In the genomic region with DNA sequence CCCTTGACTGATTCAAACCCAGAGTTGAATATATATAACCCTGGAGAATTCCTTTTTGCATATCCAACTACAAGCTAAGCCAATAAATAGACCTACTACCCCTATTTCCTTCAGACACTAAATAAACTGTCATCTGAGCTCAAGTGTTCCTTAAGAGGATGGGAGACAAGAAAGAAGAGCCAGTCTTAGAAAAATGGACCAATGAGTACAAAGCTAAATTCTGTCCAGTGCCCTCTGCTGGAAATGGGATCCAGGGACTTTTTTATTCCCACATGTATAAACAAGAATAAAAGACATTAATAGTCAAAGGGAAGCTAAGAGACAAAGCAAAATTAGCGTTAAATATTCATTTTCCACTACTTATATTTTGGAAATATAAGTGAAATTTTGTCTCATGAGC, we compare ENCODE assay signal across 8 cellular contexts. TPM values are rescaled to one million over a fixed set of nuclear protein-coding genes. Genes with fewer than 3 reads are reported as not detected.
A peak's percentile ranks its signal among the peaks of the same experiment; 100 is the strongest.
DNase-seq lines count a peak whose midpoint lies in the region; ATAC-seq, FAIRE-seq and TF ChIP-seq lines count a peak whose summit lies in the region.

No MANE protein-coding gene starts in this region.

- H3F3A ChIP-seq in Loucy (ENCODE audit: low read depth), result peaks cover 15% of the 10 kb centered on the region; the same call in 1 of the 2 replicates

- TF ChIP-seq POLR2A in lower leg skin (IDR thresholded peaks at IDR 0.05), result no peak

- intact Hi-C loops in lower leg skin (cut with DNase I; ENCODE audit: low total_unique reads), result no loop called here

- no peak overlapping the region for H2AFZ ChIP-seq in Loucy (ENCODE audit: low read length)

- peak overlapping the region; percentile 42 to 77 for H3K27ac Mint-ChIP-seq in natural killer cell treated with Interleukin-12 subunit alpha and Interleukin-12 subunit beta and Interleukin-15 and Interleukin-18, amount 100 ng/mL, for 72 hours

- H3K36me3 Mint-ChIP-seq in natural killer cell treated with Interleukin-12 subunit alpha and Interleukin-12 subunit beta and Interleukin-15 and Interleukin-18, amount 100 ng/mL, for 72 hours, result peaks cover 68% of the 10 kb centered on the region

- no peaks in the 10 kb centered on the region for H3K9me3 ChIP-seq in Loucy (ENCODE audit: insufficient read depth, low read depth, low read length)

- no peak for DNase-seq in D721Med (ENCODE audit: insufficient read length, low spot score)
- DNase-seq in bronchial epithelial cell (ENCODE audit: low read depth), result peak; percentile 40
- no peak for DNase-seq in natural killer cell treated with Interleukin-12 subunit alpha and Interleukin-12 subunit beta and Interleukin-15 and Interleukin-18, amount 100 ng/mL, for 72 hours (ENCODE audit: low spot score)
- DNase-seq in GOT3 (lab: John Stamatoyannopoulos, UW), result no peak
- DNase-seq in lower leg skin (ENCODE audit: low spot score in 2 of 2), result no peak
- no peak for DNase-seq in NOMO-1 treated with dmso at 0.1 percent for 144 hours (lab: John Stamatoyannopoulos, UW; ENCODE audit: unreplicated experiment)

- FAIRE-seq in D721Med (lab: Jason Lieb, UNC) (no peak), bronchial epithelial cell (lab: Jason Lieb, UNC) (no peak)

- WGBS in lower leg skin, 2 donors, result 36 to 45% methylated on average over 1 of the region's 1 CpG

- peaks cover 18% of the 10 kb centered on the region for H3K36me3 ChIP-seq in Loucy (ENCODE audit: insufficient read depth, low read length)
- peaks cover 17% of the 10 kb centered on the region for H3K36me3 ChIP-seq in bronchial epithelial cell (ENCODE audit: control insufficient read depth, insufficient read depth, low read length)

- H3K4me1 ChIP-seq in Loucy (ENCODE audit: insufficient read depth, low read length, poor library complexity, severe bottlenecking), result peaks cover 21% of the 10 kb centered on the region

- H3K4me1 Mint-ChIP-seq in natural killer cell treated with Interleukin-12 subunit alpha and Interleukin-12 subunit beta and Interleukin-15 and Interleukin-18, amount 100 ng/mL, for 72 hours (ENCODE audit: low read depth in 2 of 2), result peaks cover 67 to 72% of the 10 kb centered on the region in 2 donors

- H3K4me2 ChIP-seq in Loucy (ENCODE audit: low read depth, low read length, poor library complexity, severe bottlenecking), result no peak overlapping the region

- peaks cover 61% of the 10 kb centered on the region for H4K20me1 ChIP-seq in Loucy (ENCODE audit: insufficient read depth, low read length, poor library complexity, severe bottlenecking)

- TF ChIP-seq CTCF in D721Med (IDR thresholded peaks at IDR 0.05; ENCODE audit: insufficient read depth, missing control alignments), result peak; percentile 19
- peak; percentile 52 for TF ChIP-seq CTCF in Loucy (conservative IDR thresholded peaks at IDR 0.05; ENCODE audit: low read length)
- peak; percentile 30 for TF ChIP-seq CTCF in bronchial epithelial cell (IDR thresholded peaks at IDR 0.05; ENCODE audit: insufficient read depth, low read length, severe bottlenecking)
- TF ChIP-seq CTCF in lower leg skin (IDR thresholded peaks at IDR 0.05), result no peak

- H3K4me3 Mint-ChIP-seq in natural killer cell treated with Interleukin-12 subunit alpha and Interleukin-12 subunit beta and Interleukin-15 and Interleukin-18, amount 100 ng/mL, for 72 hours, result no peak overlapping the region

- H3K9me2 ChIP-seq in Loucy (replicated peaks; ENCODE audit: low read depth, low read length), result no peaks in the 10 kb centered on the region

- H3K79me2 ChIP-seq in Loucy (ENCODE audit: insufficient read depth, low read length), result peaks cover 54% of the 10 kb centered on the region

- H3K9ac ChIP-seq in Loucy (ENCODE audit: low read depth, low read length, poor library complexity, severe bottlenecking), result no peak overlapping the region

- H3K27me3 ChIP-seq in Loucy (ENCODE audit: insufficient read depth, low read length, poor library complexity, severe bottlenecking) (peaks cover 19% of the 10 kb centered on the region), bronchial epithelial cell (ENCODE audit: control insufficient read depth, insufficient read depth, low read length) (no peaks in the 10 kb centered on the region)

- H3K27me3 Mint-ChIP-seq in natural killer cell treated with Interleukin-12 subunit alpha and Interleukin-12 subunit beta and Interleukin-15 and Interleukin-18, amount 100 ng/mL, for 72 hours, result no peaks in the 10 kb centered on the region

- H3K4me3 ChIP-seq in Loucy (ENCODE audit: low read length, poor library complexity, severe bottlenecking) (no peak overlapping the region), bronchial epithelial cell (ENCODE audit: low read depth, low read length) (no peak overlapping the region), lower leg skin (ENCODE audit: low read depth, poor library complexity, severe bottlenecking) (no peak overlapping the region)

- H3K9me3 Mint-ChIP-seq in natural killer cell treated with Interleukin-12 subunit alpha and Interleukin-12 subunit beta and Interleukin-15 and Interleukin-18, amount 100 ng/mL, for 72 hours, result no peaks in the 10 kb centered on the region

- ATAC-seq in natural killer cell treated with Interleukin-12 subunit alpha and Interleukin-12 subunit beta and Interleukin-15 and Interleukin-18, amount 100 ng/mL, for 72 hours, result no peak
- ATAC-seq in HG03045 (IDR thresholded peaks at IDR 0.05; ENCODE audit: unreplicated experiment), result no peak

RNA-seq across cellular contexts. Expression of gene PPP1R10, which starts 4.8 kb away (rescaled TPM):
- total RNA-seq in bronchial epithelial cell (10.5 and 18.3 TPM in 2 replicates), lower leg skin (10 to 100 TPM; 32.5 to 61.5 (median 49.4) TPM)
- total RNA-seq in natural killer cell treated with Interleukin-12 subunit alpha and Interleukin-12 subunit beta and Interleukin-15 and Interleukin-18, amount 100 ng/mL, for 72 hours, result 100 to 1,000 TPM in 1 of 2 donors, 10 to 100 TPM in 1; 97.9 to 119 TPM

RNA-seq across cellular contexts. Expression of gene MRPS18B, which starts 5.4 kb away (rescaled TPM):
- 62.1 and 64.0 TPM in 2 replicates for total RNA-seq in bronchial epithelial cell
- 10 to 100 TPM; 43.9 to 58.4 TPM for total RNA-seq in natural killer cell treated with Interleukin-12 subunit alpha and Interleukin-12 subunit beta and Interleukin-15 and Interleukin-18, amount 100 ng/mL, for 72 hours
- total RNA-seq in lower leg skin, result 10 to 100 TPM; 57.2 to 64.8 (median 62.2) TPM

RNA-seq across cellular contexts. Expression of gene ATAT1, which starts 14.5 kb away (rescaled TPM):
- total RNA-seq in bronchial epithelial cell, result 1.8 and 2.9 TPM in 2 replicates
- 10 to 100 TPM in 1 of 2 donors, 1 to 10 TPM in 1; 7.3 to 15.8 TPM for total RNA-seq in natural killer cell treated with Interleukin-12 subunit alpha and Interleukin-12 subunit beta and Interleukin-15 and Interleukin-18, amount 100 ng/mL, for 72 hours
- total RNA-seq in lower leg skin, result 1 to 10 TPM; 1.9 to 7.8 (median 5.6) TPM

RNA-seq across cellular contexts. Expression of gene C6orf136, which starts 34.7 kb away (rescaled TPM):
- total RNA-seq in bronchial epithelial cell, result 1.8 and 2.7 TPM in 2 replicates
- 10 to 100 TPM; 29.6 to 32.5 TPM for total RNA-seq in natural killer cell treated with Interleukin-12 subunit alpha and Interleukin-12 subunit beta and Interleukin-15 and Interleukin-18, amount 100 ng/mL, for 72 hours
- 10 to 100 TPM in 3 of 4 donors, 1 to 10 TPM in 1; 9.6 to 31.9 (median 13.9) TPM for total RNA-seq in lower leg skin

RNA-seq across cellular contexts. Expression of gene ABCF1, which starts 41.0 kb away (rescaled TPM):
- total RNA-seq in bronchial epithelial cell (31.9 and 35.1 TPM in 2 replicates), lower leg skin (10 to 100 TPM; 39.3 to 57.7 (median 47.1) TPM)
- total RNA-seq in natural killer cell treated with Interleukin-12 subunit alpha and Interleukin-12 subunit beta and Interleukin-15 and Interleukin-18, amount 100 ng/mL, for 72 hours, result 100 to 1,000 TPM in 1 of 2 donors, 10 to 100 TPM in 1; 94.8 to 122 TPM

Comparison
In these comparisons a context has a peak if more than half of its experiments do, and no peak if none do; other contexts are left out.
1. CTCF ChIP-seq: peak in D721Med (single experiment), Loucy (single experiment) and bronchial epithelial cell (single experiment); none in lower leg skin (0 of 3).